ENCODE assay signal across 9 cellular contexts in the genomic region with DNA sequence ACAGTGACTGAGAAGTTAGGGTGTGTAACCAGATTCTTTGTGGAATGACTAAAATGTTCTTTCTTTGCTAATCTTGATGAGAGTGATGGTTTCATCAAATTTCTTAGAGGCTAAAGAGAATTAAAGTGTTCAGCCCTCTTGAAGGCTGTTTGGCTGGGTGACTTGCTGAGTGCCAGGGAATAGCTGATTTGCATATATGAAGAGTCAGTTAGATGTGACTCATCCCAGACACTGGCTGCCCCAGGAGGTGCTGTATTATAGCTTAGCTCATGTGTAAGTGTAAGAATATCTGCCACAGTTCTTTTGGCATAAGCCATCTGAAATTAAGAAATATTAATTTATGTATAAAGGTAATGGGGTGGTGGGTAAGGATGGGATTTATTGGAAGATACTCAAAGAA.
A peak's percentile ranks its signal among the peaks of the same experiment; 100 is the strongest.
DNase-seq lines count a peak whose midpoint lies in the region; ATAC-seq and TF ChIP-seq lines count a peak whose summit lies in the region.
"Had no signal": no experiment of that assay in that cellular context is flagged by ENCODE, and none has a peak within 500 bp of the region (broad histone marks: within the 10 kb centered on the region; RNA-seq: fewer than 3 reads in every experiment).

No MANE protein-coding gene starts in this region.

- H3K4me3 ChIP-seq in upper lobe of right lung: no peak overlapping the region
- H3K4me3 ChIP-seq: lower lobe of right lung had no signal

- H3K9me3 ChIP-seq in upper lobe of right lung: no peaks in the 10 kb centered on the region
- H3K9me3 ChIP-seq: lower lobe of right lung had no signal

- ATAC-seq in upper lobe of right lung: peak; percentile 39
- no peak for ATAC-seq in HG03039 (IDR thresholded peaks at IDR 0.05; ENCODE audit: unreplicated experiment)
- ATAC-seq: lower lobe of right lung had no signal

- H3K4me1 ChIP-seq in upper lobe of right lung: no peaks in the 10 kb centered on the region
- H3K4me1 ChIP-seq: lower lobe of right lung had no signal

- H3K36me3 ChIP-seq in upper lobe of right lung: no peaks in the 10 kb centered on the region
- H3K36me3 ChIP-seq: lower lobe of right lung had no signal

- intact Hi-C loops in upper lobe of right lung (cut with DNase I): no loop called here

- no peak overlapping the region for H3K27ac ChIP-seq in upper lobe of right lung
- H3K27ac ChIP-seq: lower lobe of right lung had no signal

- no peak for TF ChIP-seq CTCF in upper lobe of right lung (IDR thresholded peaks at IDR 0.05)
- TF ChIP-seq CTCF in GM10266 (IDR thresholded peaks at IDR 0.05; ENCODE audit: control insufficient read depth, insufficient read depth, low read depth, missing control alignments): no peak

- DNase-seq in NCI-H82 (lab: John Stamatoyannopoulos, UW): peak; percentile 9
- DNase-seq in NCI-H82 treated with DMSO at 0.1 percent for 48 hours (lab: John Stamatoyannopoulos, UW; ENCODE audit: unreplicated experiment): no peak
- peak; percentile 95 for DNase-seq in NCI-H146 (lab: John Stamatoyannopoulos, UW)
- DNase-seq in dedifferentiated amniotic fluid mesenchymal stem cell (ENCODE audit: extremely low spot score): peak; percentile 65
- no peak for DNase-seq in upper lobe of right lung
- DNase-seq in GM10266 (ENCODE audit: extremely low spot score): no peak
- DNase-seq in retina: no peak
- DNase-seq: lower lobe of right lung had no signal

- H3K27me3 ChIP-seq in upper lobe of right lung: no peaks in the 10 kb centered on the region

Comparison
In these comparisons a context has a peak if more than half of its experiments do, and no peak if none do; other contexts are left out.
1. DNase-seq: peak in NCI-H82 (single experiment), NCI-H146 (single experiment) and dedifferentiated amniotic fluid mesenchymal stem cell (single experiment); none in NCI-H82 treated with DMSO at 0.1 percent for 48 hours (single experiment), upper lobe of right lung (single experiment), GM10266 (single experiment) and retina (single experiment).